In the genomic region with DNA sequence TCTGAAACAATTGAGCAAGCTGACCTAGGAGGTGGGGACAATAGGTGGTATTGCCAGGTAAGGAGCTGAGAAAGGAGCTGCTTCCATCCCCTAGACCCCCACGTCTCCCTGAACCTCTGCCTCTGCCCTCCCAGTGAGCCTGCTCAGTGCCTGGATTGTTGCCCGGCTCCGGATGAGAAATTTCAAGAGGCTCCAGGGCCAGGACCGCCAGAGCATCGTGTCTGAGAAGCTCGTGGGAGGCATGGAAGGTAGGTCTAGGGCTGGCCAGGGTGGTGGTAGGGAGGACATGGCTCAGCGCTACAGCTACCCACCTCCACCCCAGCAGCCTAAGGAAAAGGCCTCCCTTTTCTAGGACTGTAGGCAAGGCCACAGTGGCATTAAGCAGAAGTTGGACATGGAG, we compare ENCODE assay signal across 9 cellular contexts.
"Had no signal": no experiment of that assay in that cellular context is flagged by ENCODE, and none has a peak within 500 bp of the region (broad histone marks: within the 10 kb centered on the region; RNA-seq: fewer than 3 reads in every experiment).

No MANE protein-coding gene starts in this region.

- H3K9me3 Mint-ChIP-seq: GM23338, H9 had no signal

- ATAC-seq: GM23338, K562 had no signal

- H3K4me2 ChIP-seq: GM23338 had no signal

- FAIRE-seq: H1, H54, HTR-8/SVneo, K562 had no signal

- H3K27ac Mint-ChIP-seq: GM23338, H9 had no signal

- H3K4me1 Mint-ChIP-seq: GM23338, H9 had no signal

- H3K4me3 Mint-ChIP-seq: GM23338, H9 had no signal

- H3K4me3 ChIP-seq: GM23338, K562 had no signal

- DNase-seq: H9, HCEC 1CT, IMR-90, KG1 had no signal
